9 cellular contexts compared by ENCODE assay signal in genomic region chr2:189751080-189751658, GRCh38. TPM values are rescaled to one million over a fixed set of nuclear protein-coding genes. Genes with fewer than 3 reads are reported as not detected.
A peak's percentile ranks its signal among the peaks of the same experiment; 100 is the strongest.
DNase-seq lines count a peak whose midpoint lies in the region; ATAC-seq and TF ChIP-seq lines count a peak whose summit lies in the region.
"Had no signal": no experiment of that assay in that cellular context is flagged by ENCODE, and none has a peak within 500 bp of the region (broad histone marks: within the 10 kb centered on the region; RNA-seq: fewer than 3 reads in every experiment).

No MANE protein-coding gene starts in this region.

- no peak overlapping the region for H3K4me3 Mint-ChIP-seq in activated CD8-positive, alpha-beta T cell treated with anti-CD3 and anti-CD28 coated beads, Interleukin-2, amount 10 ng/mL, durations not matched to agents 7 days and 5 days

- no peaks in the 10 kb centered on the region for H3K27me3 Mint-ChIP-seq in activated CD8-positive, alpha-beta T cell treated with anti-CD3 and anti-CD28 coated beads, Interleukin-2, amount 10 ng/mL, durations not matched to agents 7 days and 5 days (ENCODE audit: low read depth)

- no peak overlapping the region for H3K27ac ChIP-seq in spleen
- H3K27ac ChIP-seq: epithelial cell of prostate had no signal

- H3K9me3 Mint-ChIP-seq in activated CD8-positive, alpha-beta T cell treated with anti-CD3 and anti-CD28 coated beads, Interleukin-2, amount 10 ng/mL, durations not matched to agents 7 days and 5 days (ENCODE audit: insufficient read depth), result no peaks in the 10 kb centered on the region

- TF ChIP-seq CTCF in spleen (IDR thresholded peaks at IDR 0.05 in 8 of 11, conservative IDR thresholded peaks at IDR 0.05 in 3 of 11), result peak in 10 of 11 experiments; percentile 19 to 66 (median 58)

- TF ChIP-seq POLR2A in spleen (IDR thresholded peaks at IDR 0.05), result no peak

- no peaks in the 10 kb centered on the region for H3K27me3 ChIP-seq in spleen (replicated peaks in 1 of 7)

- DNase-seq in NCI-H345 (lab: John Stamatoyannopoulos, UW), result peak; percentile 35
- DNase-seq in NCI-H345 treated with DMSO at 0.1 percent for 48 hours (lab: John Stamatoyannopoulos, UW; ENCODE audit: unreplicated experiment), result no peak
- peak; percentile 7 for DNase-seq in NCI-H146 treated with DMSO at 0.1 percent for 48 hours (lab: John Stamatoyannopoulos, UW; ENCODE audit: unreplicated experiment)
- peak; percentile 55 for DNase-seq in activated CD8-positive, alpha-beta T cell treated with anti-CD3 and anti-CD28 coated beads, Interleukin-2, amount 10 ng/mL, durations not matched to agents 7 days and 5 days
- DNase-seq in foreskin melanocyte, result peak; percentile 30
- DNase-seq in spleen, result no peak

- H3K27ac Mint-ChIP-seq in activated CD8-positive, alpha-beta T cell treated with anti-CD3 and anti-CD28 coated beads, Interleukin-2, amount 10 ng/mL, durations not matched to agents 7 days and 5 days, result no peak overlapping the region

- ATAC-seq in GM21390 (IDR thresholded peaks at IDR 0.05; ENCODE audit: unreplicated experiment) (peak; percentile 60), HG03521 (IDR thresholded peaks at IDR 0.05; ENCODE audit: unreplicated experiment) (no peak)
- peak; percentile 81 for ATAC-seq in activated CD8-positive, alpha-beta T cell treated with anti-CD3 and anti-CD28 coated beads, Interleukin-2, amount 10 ng/mL, durations not matched to agents 7 days and 5 days

- peaks cover 10% of the 10 kb centered on the region for H3K36me3 Mint-ChIP-seq in activated CD8-positive, alpha-beta T cell treated with anti-CD3 and anti-CD28 coated beads, Interleukin-2, amount 10 ng/mL, durations not matched to agents 7 days and 5 days (ENCODE audit: low read depth)

- H3K4me3 ChIP-seq in spleen, result no peak overlapping the region

- CTCF ChIA-PET in activated CD8-positive, alpha-beta T cell treated with anti-CD3 and anti-CD28 coated beads, Interleukin-2, amount 10 ng/mL, durations not matched to agents 7 days and 5 days (lab: Charles Lee), result interaction anchor here (0.7 to 7.3 kb wide), 10 partner anchors 11 to 320 kb away, joined by 3 to 67 read pairs (median 4); partner anchors contain the start of gene OSGEPL1

- intact Hi-C loops in spleen (cut with DNase I; ENCODE audit: low total_unique reads), result no loop called here

- 84 to 86% (median 85%) methylated on average over 10 of the region's 10 CpGs for WGBS in spleen, 5 donors

- H3K4me1 Mint-ChIP-seq in activated CD8-positive, alpha-beta T cell treated with anti-CD3 and anti-CD28 coated beads, Interleukin-2, amount 10 ng/mL, durations not matched to agents 7 days and 5 days (ENCODE audit: low read depth), result no peaks in the 10 kb centered on the region

- H3K9me3 ChIP-seq in spleen, result no peaks in the 10 kb centered on the region

- peaks cover 0 to 88% (median 39%) of the 10 kb centered on the region in 6 donors for H3K36me3 ChIP-seq in spleen

- POLR2A ChIA-PET in activated CD8-positive, alpha-beta T cell treated with anti-CD3 and anti-CD28 coated beads, Interleukin-2, amount 10 ng/mL, durations not matched to agents 7 days and 5 days (lab: Charles Lee), result interaction anchor here (1.9 kb wide), 1 partner anchor 12 kb away, joined by 7 read pairs; the partner anchor contains the start of gene OSGEPL1

- H3K4me1 ChIP-seq in spleen, result no peaks in the 10 kb centered on the region

RNA-seq across cellular contexts. Expression of gene OSGEPL1, which starts 11.4 kb away (rescaled TPM):
- 1 to 10 TPM; 8.0 to 8.5 TPM for total RNA-seq in activated CD8-positive, alpha-beta T cell treated with anti-CD3 and anti-CD28 coated beads, Interleukin-2, amount 10 ng/mL, durations not matched to agents 7 days and 5 days
- total RNA-seq in spleen, result 10 to 100 TPM in 3 of 7 donors, 1 to 10 TPM in 4; 7.1 to 13.9 (median 9.4) TPM
- 1 to 10 TPM; 6.2 to 6.7 (median 6.6) TPM for polyA plus RNA-seq in spleen

RNA-seq across cellular contexts. Expression of gene ORMDL1, which starts 33.0 kb away (rescaled TPM):
- 10 to 100 TPM; 59.4 to 61.0 TPM for total RNA-seq in activated CD8-positive, alpha-beta T cell treated with anti-CD3 and anti-CD28 coated beads, Interleukin-2, amount 10 ng/mL, durations not matched to agents 7 days and 5 days
- total RNA-seq in spleen, result 100 to 1,000 TPM in 4 of 7 donors, 10 to 100 TPM in 3; 61.9 to 276 (median 109) TPM
- polyA plus RNA-seq in spleen, result 100 to 1,000 TPM; 125 to 207 (median 152) TPM

RNA-seq across cellular contexts. Expression of gene PMS1, which starts 33.1 kb away (rescaled TPM):
- 10 to 100 TPM; 33.7 to 41.7 TPM for total RNA-seq in activated CD8-positive, alpha-beta T cell treated with anti-CD3 and anti-CD28 coated beads, Interleukin-2, amount 10 ng/mL, durations not matched to agents 7 days and 5 days
- 10 to 100 TPM; 15.3 to 39.3 (median 28.6) TPM for total RNA-seq in spleen
- 10 to 100 TPM; 12.6 to 18.6 (median 16.0) TPM for polyA plus RNA-seq in spleen

Comparison
In these comparisons a context has a peak if more than half of its experiments do, and no peak if none do; other contexts are left out.
1. DNase-seq: peak in NCI-H345 (single experiment), NCI-H146 treated with DMSO at 0.1 percent for 48 hours (single experiment), activated CD8-positive, alpha-beta T cell treated with anti-CD3 and anti-CD28 coated beads, Interleukin-2, amount 10 ng/mL, durations not matched to agents 7 days and 5 days (single experiment) and foreskin melanocyte (single experiment); none in NCI-H345 treated with DMSO at 0.1 percent for 48 hours (single experiment) and spleen (single experiment).